In genomic region chr18:3452750-3453539, GRCh38 we compare ENCODE assay signal across 8 cellular contexts. TPM values are rescaled to one million over a fixed set of nuclear protein-coding genes. Genes with fewer than 3 reads are reported as not detected.
DNase-seq lines count a peak whose midpoint lies in the region; FAIRE-seq and TF ChIP-seq lines count a peak whose summit lies in the region.

No MANE protein-coding gene starts in this region.

- H3K4me1 ChIP-seq in colonic mucosa (peaks cover 4% of the 10 kb centered on the region), muscle layer of colon (ENCODE audit: insufficient read depth, low read length) (peaks cover 31% of the 10 kb centered on the region)

- POLR2A ChIA-PET in AG04450 (lab: Yijun Ruan, JAX), result interaction anchor here (0.6 to 4.3 kb wide), 9 partner anchors 141 to 218 kb away, joined by 4 to 44 read pairs (median 9); no protein-coding TSS in a partner anchor

- intact Hi-C loops in colonic mucosa (cut with DNase I), result no loop called here

- CTCF ChIA-PET in AG04450 (lab: Charles Lee), result interaction anchor here (0.5 to 6.8 kb wide), 10 partner anchors 142 to 543 kb away, joined by 3 to 69 read pairs (median 8); no protein-coding TSS in a partner anchor

- H3K9ac ChIP-seq in colonic mucosa (ENCODE audit: low read depth in 2 of 2, low read length in 2 of 2), result peak overlapping the region; percentile 93 to 100
- H3K9ac ChIP-seq in muscle layer of colon (ENCODE audit: low read length), result peak overlapping the region; percentile 99

- H3K27ac ChIP-seq in AG04450 (ENCODE audit: low read depth, low read length), result peak overlapping the region; percentile 99
- peak overlapping the region; percentile 100 for H3K27ac ChIP-seq in colonic mucosa
- H3K27ac ChIP-seq in muscle layer of colon (ENCODE audit: low read depth, low read length), result peak overlapping the region; percentile 100

- no peak for FAIRE-seq in GM19239 (lab: Jason Lieb, UNC)

- H3K27me3 ChIP-seq in AG04450 (ENCODE audit: control insufficient read depth, insufficient read depth, low read length), result no peaks in the 10 kb centered on the region
- no peaks in the 10 kb centered on the region for H3K27me3 ChIP-seq in colonic mucosa
- H3K27me3 ChIP-seq in muscle layer of colon (ENCODE audit: control insufficient read depth in 1 of 2, insufficient read depth in 2 of 2, low read length in 2 of 2), result no peaks in the 10 kb centered on the region

- H3K4me3 ChIP-seq in AG04450 (ENCODE audit: low read depth, low read length) (peak overlapping the region; percentile 89), colonic mucosa (peak overlapping the region; percentile 68), muscle layer of colon (ENCODE audit: low read depth in 1 of 2, low read length in 2 of 2) (peak overlapping the region; percentile 99 to 100)

- H3K36me3 ChIP-seq in colonic mucosa, result no peaks in the 10 kb centered on the region
- peaks cover 14% of the 10 kb centered on the region for H3K36me3 ChIP-seq in muscle layer of colon (ENCODE audit: insufficient read depth, low read length)

- H3K9me3 ChIP-seq in AG04450 (ENCODE audit: control insufficient read depth, insufficient read depth, low read length) (peaks cover 7% of the 10 kb centered on the region; the same call in 1 of the 2 replicates), colonic mucosa (no peaks in the 10 kb centered on the region), muscle layer of colon (ENCODE audit: low read length) (no peaks in the 10 kb centered on the region)

- DNase-seq in AG04450 (ENCODE audit: low read depth, low spot score), result no peak
- DNase-seq in M059J (ENCODE audit: low read depth), result peak; percentile 51
- DNase-seq in colonic mucosa, result peak; percentile 34
- DNase-seq in germinal center (ENCODE audit: low spot score), result no peak
- DNase-seq in Kasumi-1 (lab: John Stamatoyannopoulos, UW), result no peak
- DNase-seq in COLO668 (lab: John Stamatoyannopoulos, UW; ENCODE audit: unreplicated experiment), result no peak
- no peak for DNase-seq in GM19239 (ENCODE audit: insufficient read length, low spot score)

- TF ChIP-seq CTCF in AG04450 (IDR thresholded peaks at IDR 0.05; ENCODE audit: low read depth, low read length), result no peak
- TF ChIP-seq CTCF in colonic mucosa (IDR thresholded peaks at IDR 0.05), result no peak

RNA-seq across cellular contexts. Expression of gene TGIF1, which starts 3.0 kb away (rescaled TPM):
- 60.6 and 61.1 TPM in 2 replicates for polyA plus RNA-seq in AG04450 (2011; rRNA removed)
- polyA minus RNA-seq in AG04450 (2011; rRNA and poly(A)+ RNA removed), result 72.3 and 110 TPM in 2 replicates
- 113 and 126 TPM in 2 replicates for total RNA-seq in M059J (2014; rRNA removed; shearing (Covaris generic))
- total RNA-seq in colonic mucosa, result 10 to 100 TPM; 68.0 to 80.6 TPM

Comparison
In these comparisons a context has a peak if more than half of its experiments do, and no peak if none do; other contexts are left out.
1. DNase-seq: peak in M059J (single experiment) and colonic mucosa (single experiment); none in AG04450 (single experiment), germinal center (single experiment), Kasumi-1 (0 of 2), COLO668 (single experiment) and GM19239 (single experiment).
2. Peak in every context shown above with its lines, with median percentiles within 50 percentile points of each other: H3K27ac ChIP-seq and H3K4me3 ChIP-seq.